ENCODE assay signal across 14 cellular contexts in genomic region chr15:47715402-47715801, GRCh38. TPM values are rescaled to one million over a fixed set of nuclear protein-coding genes. Genes with fewer than 3 reads are reported as not detected.
"Had no signal": no experiment of that assay in that cellular context is flagged by ENCODE, and none has a peak within 500 bp of the region (broad histone marks: within the 10 kb centered on the region; RNA-seq: fewer than 3 reads in every experiment).

No MANE protein-coding gene starts in this region.

- H3K4me2 ChIP-seq: SK-N-SH had no signal

- H3K36me3 Mint-ChIP-seq: stimulated activated effector memory CD8-positive, alpha-beta T cell treated with anti-CD3 and anti-CD28 coated beads, Interleukin-12 subunit alpha, Interleukin-12 subunit beta, amount 100 ng/mL, for 72 hours; T-cell had no signal

- H3K27me3 ChIP-seq: tibial artery had no signal

- H3K9me3 Mint-ChIP-seq: natural killer cell treated with Interleukin-12 subunit alpha and Interleukin-12 subunit beta and Interleukin-15 and Interleukin-18, amount 100 ng/mL, for 72 hours; stimulated activated effector memory CD8-positive, alpha-beta T cell treated with anti-CD3 and anti-CD28 coated beads, Interleukin-12 subunit alpha, Interleukin-12 subunit beta, amount 100 ng/mL, for 72 hours; T-cell had no signal

- H3K27ac ChIP-seq: parathyroid adenoma had no signal

- H3K9ac ChIP-seq: parathyroid adenoma, SK-N-SH had no signal

- H3K27ac Mint-ChIP-seq: endodermal cell; natural killer cell treated with Interleukin-12 subunit alpha and Interleukin-12 subunit beta and Interleukin-15 and Interleukin-18, amount 100 ng/mL, for 72 hours; stimulated activated effector memory CD8-positive, alpha-beta T cell treated with anti-CD3 and anti-CD28 coated beads, Interleukin-12 subunit alpha, Interleukin-12 subunit beta, amount 100 ng/mL, for 72 hours; T-cell had no signal

- H3K9me3 ChIP-seq: adrenal gland, SK-N-SH, tibial artery had no signal

- H3K4me1 ChIP-seq: parathyroid adenoma had no signal

- H3K4me3 Mint-ChIP-seq: central memory CD8-positive, alpha-beta T cell; natural killer cell treated with Interleukin-12 subunit alpha and Interleukin-12 subunit beta and Interleukin-15 and Interleukin-18, amount 100 ng/mL, for 72 hours; stimulated activated effector memory CD8-positive, alpha-beta T cell treated with anti-CD3 and anti-CD28 coated beads, Interleukin-12 subunit alpha, Interleukin-12 subunit beta, amount 100 ng/mL, for 72 hours; T-cell had no signal

- H3K4me1 Mint-ChIP-seq: central memory CD8-positive, alpha-beta T cell; stimulated activated effector memory CD8-positive, alpha-beta T cell treated with anti-CD3 and anti-CD28 coated beads, Interleukin-12 subunit alpha, Interleukin-12 subunit beta, amount 100 ng/mL, for 72 hours had no signal

- DNase-seq: activated CD4-positive, alpha-beta T cell treated with anti-CD3 and anti-CD28 coated beads, Interleukin-2, amount 50 U/mL, for 48 hours; activated naive CD4-positive, alpha-beta T cell treated with anti-CD3 and anti-CD28 coated beads, Interleukin-2, amount 50 U/mL, for 16 hours; activated T-cell treated with anti-CD3 and anti-CD28 coated beads, Interleukin-2, amount 50 U/mL, for 1 hour; endodermal cell; mesendoderm; SK-N-SH; T-cell; T-helper 9 cell had no signal

- H3K4me3 ChIP-seq: adrenal gland had no signal

- H3K36me3 ChIP-seq: adrenal gland, tibial artery had no signal

RNA-seq across cellular contexts. Expression of gene SEMA6D, which starts 1.9 kb away (rescaled TPM):
- total RNA-seq: natural killer cell treated with Interleukin-12 subunit alpha and Interleukin-12 subunit beta and Interleukin-15 and Interleukin-18, amount 100 ng/mL, for 72 hours had no signal
